ENCODE assay signal across 1 cellular context in the genomic region with DNA sequence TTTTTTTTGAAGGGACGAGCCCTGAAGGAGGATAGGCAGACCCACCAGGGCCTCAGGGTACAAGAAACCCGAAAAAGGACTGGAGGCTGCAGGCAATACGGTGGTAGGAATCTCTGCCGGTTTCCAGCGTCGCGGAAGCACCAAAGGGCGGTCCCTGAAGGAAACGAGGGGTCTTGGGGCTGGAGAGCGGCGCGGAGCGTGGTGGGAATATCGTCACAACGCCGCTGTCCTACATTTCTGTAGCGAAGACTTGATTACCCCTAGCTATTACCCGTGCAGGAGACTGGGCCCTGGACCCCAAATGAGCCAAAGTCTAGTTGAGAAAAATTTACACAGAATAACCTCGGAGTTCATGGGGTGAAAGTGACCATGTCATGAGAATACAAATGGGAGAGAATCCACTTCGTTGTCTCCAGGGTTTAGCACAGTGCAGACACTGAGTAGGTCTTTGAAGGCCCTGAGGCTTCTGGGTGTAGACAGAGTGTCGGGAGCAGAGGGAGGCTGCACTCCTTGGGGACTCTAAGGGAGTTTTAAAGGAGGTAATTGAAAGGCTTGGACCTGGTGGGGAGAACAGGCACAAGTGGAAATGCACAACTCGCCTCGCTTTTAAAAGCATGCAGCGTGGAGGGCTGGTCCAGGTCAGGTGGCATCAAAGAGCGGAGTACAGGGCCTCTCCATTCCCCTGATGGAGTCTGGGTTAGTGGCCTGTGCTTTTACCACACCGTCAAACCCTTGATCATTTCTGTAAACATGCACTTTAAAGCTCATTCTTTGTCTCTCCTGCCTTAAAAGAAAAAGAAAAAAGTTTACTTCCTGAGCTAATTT.
TF ChIP-seq lines count a peak whose summit lies in the region.

No MANE protein-coding gene starts in this region.

TF ChIP-seq in SK-N-SH, 30 proteins besides CTCF, POLR2A, EP300 and RAD21 (continued from another document):
- TF ChIP-seq, protein P1, sequence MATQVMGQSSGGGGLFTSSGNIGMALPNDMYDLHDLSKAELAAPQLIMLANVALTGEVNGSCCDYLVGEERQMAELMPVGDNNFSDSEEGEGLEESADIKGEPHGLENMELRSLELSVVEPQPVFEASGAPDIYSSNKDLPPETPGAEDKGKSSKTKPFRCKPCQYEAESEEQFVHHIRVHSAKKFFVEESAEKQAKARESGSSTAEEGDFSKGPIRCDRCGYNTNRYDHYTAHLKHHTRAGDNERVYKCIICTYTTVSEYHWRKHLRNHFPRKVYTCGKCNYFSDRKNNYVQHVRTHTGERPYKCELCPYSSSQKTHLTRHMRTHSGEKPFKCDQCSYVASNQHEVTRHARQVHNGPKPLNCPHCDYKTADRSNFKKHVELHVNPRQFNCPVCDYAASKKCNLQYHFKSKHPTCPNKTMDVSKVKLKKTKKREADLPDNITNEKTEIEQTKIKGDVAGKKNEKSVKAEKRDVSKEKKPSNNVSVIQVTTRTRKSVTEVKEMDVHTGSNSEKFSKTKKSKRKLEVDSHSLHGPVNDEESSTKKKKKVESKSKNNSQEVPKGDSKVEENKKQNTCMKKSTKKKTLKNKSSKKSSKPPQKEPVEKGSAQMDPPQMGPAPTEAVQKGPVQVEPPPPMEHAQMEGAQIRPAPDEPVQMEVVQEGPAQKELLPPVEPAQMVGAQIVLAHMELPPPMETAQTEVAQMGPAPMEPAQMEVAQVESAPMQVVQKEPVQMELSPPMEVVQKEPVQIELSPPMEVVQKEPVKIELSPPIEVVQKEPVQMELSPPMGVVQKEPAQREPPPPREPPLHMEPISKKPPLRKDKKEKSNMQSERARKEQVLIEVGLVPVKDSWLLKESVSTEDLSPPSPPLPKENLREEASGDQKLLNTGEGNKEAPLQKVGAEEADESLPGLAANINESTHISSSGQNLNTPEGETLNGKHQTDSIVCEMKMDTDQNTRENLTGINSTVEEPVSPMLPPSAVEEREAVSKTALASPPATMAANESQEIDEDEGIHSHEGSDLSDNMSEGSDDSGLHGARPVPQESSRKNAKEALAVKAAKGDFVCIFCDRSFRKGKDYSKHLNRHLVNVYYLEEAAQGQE (IDR thresholded peaks at IDR 0.05; ENCODE audit: low read depth, low read length) = no peak
- no peak for TF ChIP-seq FOXJ3 (CRISPR knock-in tag; IDR thresholded peaks at IDR 0.05)
- TF ChIP-seq, protein P2, sequence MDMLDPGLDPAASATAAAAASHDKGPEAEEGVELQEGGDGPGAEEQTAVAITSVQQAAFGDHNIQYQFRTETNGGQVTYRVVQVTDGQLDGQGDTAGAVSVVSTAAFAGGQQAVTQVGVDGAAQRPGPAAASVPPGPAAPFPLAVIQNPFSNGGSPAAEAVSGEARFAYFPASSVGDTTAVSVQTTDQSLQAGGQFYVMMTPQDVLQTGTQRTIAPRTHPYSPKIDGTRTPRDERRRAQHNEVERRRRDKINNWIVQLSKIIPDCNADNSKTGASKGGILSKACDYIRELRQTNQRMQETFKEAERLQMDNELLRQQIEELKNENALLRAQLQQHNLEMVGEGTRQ (IDR thresholded peaks at IDR 0.05; ENCODE audit: borderline replicate concordance, low read depth, low read length) = no peak
- no peak for TF ChIP-seq TAF1 (IDR thresholded peaks at IDR 0.05; ENCODE audit: borderline replicate concordance, low read depth, low read length)
- TF ChIP-seq, protein P3, sequence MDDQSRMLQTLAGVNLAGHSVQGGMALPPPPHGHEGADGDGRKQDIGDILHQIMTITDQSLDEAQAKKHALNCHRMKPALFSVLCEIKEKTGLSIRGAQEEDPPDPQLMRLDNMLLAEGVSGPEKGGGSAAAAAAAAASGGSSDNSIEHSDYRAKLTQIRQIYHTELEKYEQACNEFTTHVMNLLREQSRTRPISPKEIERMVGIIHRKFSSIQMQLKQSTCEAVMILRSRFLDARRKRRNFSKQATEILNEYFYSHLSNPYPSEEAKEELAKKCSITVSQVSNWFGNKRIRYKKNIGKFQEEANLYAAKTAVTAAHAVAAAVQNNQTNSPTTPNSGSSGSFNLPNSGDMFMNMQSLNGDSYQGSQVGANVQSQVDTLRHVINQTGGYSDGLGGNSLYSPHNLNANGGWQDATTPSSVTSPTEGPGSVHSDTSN (IDR thresholded peaks at IDR 0.05) = no peak
- TF ChIP-seq JUND (IDR thresholded peaks at IDR 0.05) = no peak
- no peak for TF ChIP-seq CHD2 (IDR thresholded peaks at IDR 0.05; ENCODE audit: low read length, partially characterized antibody)
- no peak for TF ChIP-seq POLR2AphosphoS5 (IDR thresholded peaks at IDR 0.05; ENCODE audit: low read depth, low read length)
- no peak for TF ChIP-seq FOXM1 (IDR thresholded peaks at IDR 0.05; ENCODE audit: low read depth)
- TF ChIP-seq SMC3 (IDR thresholded peaks at IDR 0.05; ENCODE audit: low read depth, low read length) = no peak
- TF ChIP-seq TCF12 (IDR thresholded peaks at IDR 0.05) = no peak
- TF ChIP-seq FOSL2 (IDR thresholded peaks at IDR 0.05; ENCODE audit: borderline replicate concordance, low read depth) = no peak
- no peak for TF ChIP-seq YY1 (IDR thresholded peaks at IDR 0.05; ENCODE audit: low read depth)
- TF ChIP-seq, protein P4, sequence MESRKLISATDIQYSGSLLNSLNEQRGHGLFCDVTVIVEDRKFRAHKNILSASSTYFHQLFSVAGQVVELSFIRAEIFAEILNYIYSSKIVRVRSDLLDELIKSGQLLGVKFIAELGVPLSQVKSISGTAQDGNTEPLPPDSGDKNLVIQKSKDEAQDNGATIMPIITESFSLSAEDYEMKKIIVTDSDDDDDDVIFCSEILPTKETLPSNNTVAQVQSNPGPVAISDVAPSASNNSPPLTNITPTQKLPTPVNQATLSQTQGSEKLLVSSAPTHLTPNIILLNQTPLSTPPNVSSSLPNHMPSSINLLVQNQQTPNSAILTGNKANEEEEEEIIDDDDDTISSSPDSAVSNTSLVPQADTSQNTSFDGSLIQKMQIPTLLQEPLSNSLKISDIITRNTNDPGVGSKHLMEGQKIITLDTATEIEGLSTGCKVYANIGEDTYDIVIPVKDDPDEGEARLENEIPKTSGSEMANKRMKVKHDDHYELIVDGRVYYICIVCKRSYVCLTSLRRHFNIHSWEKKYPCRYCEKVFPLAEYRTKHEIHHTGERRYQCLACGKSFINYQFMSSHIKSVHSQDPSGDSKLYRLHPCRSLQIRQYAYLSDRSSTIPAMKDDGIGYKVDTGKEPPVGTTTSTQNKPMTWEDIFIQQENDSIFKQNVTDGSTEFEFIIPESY (IDR thresholded peaks at IDR 0.05; ENCODE audit: borderline replicate concordance, low read depth) = no peak
